In the genomic region with DNA sequence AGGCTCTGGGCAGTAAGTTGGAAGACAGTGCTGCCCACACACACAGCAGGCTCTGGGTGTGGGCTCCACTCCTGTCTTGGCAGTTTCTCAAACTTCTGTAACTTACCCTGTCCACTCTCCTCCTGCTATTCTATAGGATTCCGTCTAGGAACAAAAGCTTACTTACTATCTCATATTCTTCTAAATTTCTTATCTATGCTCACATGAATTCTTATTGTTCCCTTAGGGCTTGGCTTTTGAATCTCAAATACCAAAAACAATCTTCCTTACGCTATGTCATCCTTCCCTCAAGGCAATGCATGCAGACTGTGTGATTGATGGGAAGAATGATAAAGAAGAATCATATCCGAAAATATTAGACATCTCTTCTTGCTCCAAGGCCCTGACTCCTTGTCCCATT, we compare ENCODE assay signal across 27 cellular contexts.
"Had no signal": no experiment of that assay in that cellular context is flagged by ENCODE, and none has a peak within 500 bp of the region (broad histone marks: within the 10 kb centered on the region; RNA-seq: fewer than 3 reads in every experiment).

No MANE protein-coding gene starts in this region.

- H3K4me1 ChIP-seq: stomach, suprapubic skin, testis, thyroid gland, tibial artery, tibial nerve, transverse colon, upper lobe of left lung, upper lobe of right lung, uterus, vagina had no signal

- H3K27me3 Mint-ChIP-seq: stimulated activated naive CD8-positive, alpha-beta T cell treated with anti-CD3 and anti-CD28 coated beads, Interleukin-15, amount 100 ng/mL, for 72 hours had no signal

- H3K4me3 Mint-ChIP-seq: stimulated activated effector memory CD8-positive, alpha-beta T cell treated with anti-CD3 and anti-CD28 coated beads, Interleukin-12 subunit alpha, Interleukin-12 subunit beta, amount 100 ng/mL, for 72 hours; stimulated activated memory B cell treated with anti-CD40 and anti-IgM and Interleukin-4, amounts not matched to agents 10 μg/mL and 1 μg/mL and 100 μg/mL, for 72 hours; stimulated activated naive B cell treated with anti-CD40 and anti-IgM and Interleukin-4, amounts not matched to agents 10 μg/mL and 1 μg/mL and 100 μg/mL, for 72 hours; stimulated activated naive CD8-positive, alpha-beta T cell treated with anti-CD3 and anti-CD28 coated beads, Interleukin-15, amount 100 ng/mL, for 72 hours; stimulated activated naive CD8-positive, alpha-beta T cell treated with anti-CD3 and anti-CD28 coated beads, Interleukin-15, Interleukin-2, amounts not matched to agents 100 ng/mL and 50 ng/mL, for 24 hours; type B pancreatic cell had no signal

- H3K9me3 ChIP-seq: stomach, suprapubic skin, testis, thoracic aorta, thyroid gland, tibial artery, tibial nerve, transverse colon, upper lobe of left lung, upper lobe of right lung, uterus, vagina had no signal

- DNase-seq: stimulated activated CD4-positive, alpha-beta T cell treated with anti-CD3 and anti-CD28 coated beads, Interleukin-2, amount 100 ng/mL, for 48 hours; stimulated activated CD4-positive, alpha-beta T cell treated with anti-CD3 and anti-CD28 coated beads, Interleukin-4, amount 100 ng/mL, for 1 hour; stimulated activated CD4-positive, alpha-beta T cell treated with anti-CD3 and anti-CD28 coated beads, Interleukin-4, amount 100 ng/mL, for 24 hours; stimulated activated CD4-positive, alpha-beta T cell treated with anti-CD3 and anti-CD28 coated beads, Interleukin-4, amount 100 ng/mL, for 4 hours; stimulated activated CD8-positive, alpha-beta memory T cell treated with anti-CD3 and anti-CD28 coated beads, Interleukin-4, amount 100 ng/mL, for 48 hours; stimulated activated naive B cell treated with anti-CD40 and anti-IgM and Interleukin-4, amounts not matched to agents 10 μg/mL and 1 μg/mL and 100 μg/mL, for 72 hours; stimulated activated naive CD4-positive, alpha-beta T cell; stimulated activated naive CD4-positive, alpha-beta T cell treated with Interleukin-2 at 50 U/mL for 16 hours; stimulated activated naive CD8-positive, alpha-beta T cell treated with anti-CD3 and anti-CD28 coated beads, Interleukin-15, amount 100 ng/mL, for 72 hours; stimulated activated naive CD8-positive, alpha-beta T cell treated with anti-CD3 and anti-CD28 coated beads, Interleukin-15, Interleukin-2, amounts not matched to agents 100 U/mL and 50 U/mL, for 24 hours; stomach; substantia nigra; testis; thyroid gland; tibial artery; transverse colon; upper lobe of left lung; upper lobe of right lung; uterus had no signal

- H3K27ac Mint-ChIP-seq: stimulated activated effector memory CD8-positive, alpha-beta T cell treated with anti-CD3 and anti-CD28 coated beads, Interleukin-12 subunit alpha, Interleukin-12 subunit beta, amount 100 ng/mL, for 72 hours; stimulated activated memory B cell treated with anti-CD40 and anti-IgM and Interleukin-4, amounts not matched to agents 10 μg/mL and 1 μg/mL and 100 μg/mL, for 72 hours; stimulated activated naive B cell treated with anti-CD40 and anti-IgM and Interleukin-4, amounts not matched to agents 10 μg/mL and 1 μg/mL and 100 μg/mL, for 72 hours; stimulated activated naive CD8-positive, alpha-beta T cell treated with anti-CD3 and anti-CD28 coated beads, Interleukin-15, Interleukin-2, amounts not matched to agents 100 ng/mL and 50 ng/mL, for 24 hours; type B pancreatic cell had no signal

- H3K9me3 Mint-ChIP-seq: stimulated activated effector memory CD8-positive, alpha-beta T cell treated with anti-CD3 and anti-CD28 coated beads, Interleukin-12 subunit alpha, Interleukin-12 subunit beta, amount 100 ng/mL, for 72 hours; stimulated activated memory B cell treated with anti-CD40 and anti-IgM and Interleukin-4, amounts not matched to agents 10 μg/mL and 1 μg/mL and 100 μg/mL, for 72 hours; stimulated activated naive B cell treated with anti-CD40 and anti-IgM and Interleukin-4, amounts not matched to agents 10 μg/mL and 1 μg/mL and 100 μg/mL, for 72 hours; stimulated activated naive CD8-positive, alpha-beta T cell treated with anti-CD3 and anti-CD28 coated beads, Interleukin-15, Interleukin-2, amounts not matched to agents 100 ng/mL and 50 ng/mL, for 24 hours; type B pancreatic cell had no signal

- H3K4me3 ChIP-seq: stomach, suprapubic skin, testis, thoracic aorta, thyroid gland, tibial artery, tibial nerve, transverse colon, upper lobe of left lung, upper lobe of right lung, uterus, vagina had no signal

- H3K36me3 Mint-ChIP-seq: stimulated activated effector memory CD8-positive, alpha-beta T cell treated with anti-CD3 and anti-CD28 coated beads, Interleukin-12 subunit alpha, Interleukin-12 subunit beta, amount 100 ng/mL, for 72 hours; stimulated activated memory B cell treated with anti-CD40 and anti-IgM and Interleukin-4, amounts not matched to agents 10 μg/mL and 1 μg/mL and 100 μg/mL, for 72 hours; stimulated activated naive B cell treated with anti-CD40 and anti-IgM and Interleukin-4, amounts not matched to agents 10 μg/mL and 1 μg/mL and 100 μg/mL, for 72 hours; type B pancreatic cell had no signal

- H3K4me1 Mint-ChIP-seq: stimulated activated effector memory CD8-positive, alpha-beta T cell treated with anti-CD3 and anti-CD28 coated beads, Interleukin-12 subunit alpha, Interleukin-12 subunit beta, amount 100 ng/mL, for 72 hours; stimulated activated memory B cell treated with anti-CD40 and anti-IgM and Interleukin-4, amounts not matched to agents 10 μg/mL and 1 μg/mL and 100 μg/mL, for 72 hours; stimulated activated naive B cell treated with anti-CD40 and anti-IgM and Interleukin-4, amounts not matched to agents 10 μg/mL and 1 μg/mL and 100 μg/mL, for 72 hours; stimulated activated naive CD8-positive, alpha-beta T cell treated with anti-CD3 and anti-CD28 coated beads, Interleukin-15, amount 100 ng/mL, for 72 hours had no signal

- H3K27ac ChIP-seq: stomach, suprapubic skin, testis, thoracic aorta, thyroid gland, tibial artery, tibial nerve, transverse colon, upper lobe of left lung, upper lobe of right lung, uterus, vagina had no signal

- H3K36me3 ChIP-seq: stomach, suprapubic skin, thoracic aorta, thyroid gland, tibial artery, tibial nerve, transverse colon, upper lobe of left lung, upper lobe of right lung, uterus, vagina had no signal

- H3K27me3 ChIP-seq: stomach, suprapubic skin, testis, thyroid gland, tibial artery, tibial nerve, transverse colon, upper lobe of left lung, upper lobe of right lung, uterus, vagina had no signal
